13 cellular contexts compared by ENCODE assay signal in the genomic region with DNA sequence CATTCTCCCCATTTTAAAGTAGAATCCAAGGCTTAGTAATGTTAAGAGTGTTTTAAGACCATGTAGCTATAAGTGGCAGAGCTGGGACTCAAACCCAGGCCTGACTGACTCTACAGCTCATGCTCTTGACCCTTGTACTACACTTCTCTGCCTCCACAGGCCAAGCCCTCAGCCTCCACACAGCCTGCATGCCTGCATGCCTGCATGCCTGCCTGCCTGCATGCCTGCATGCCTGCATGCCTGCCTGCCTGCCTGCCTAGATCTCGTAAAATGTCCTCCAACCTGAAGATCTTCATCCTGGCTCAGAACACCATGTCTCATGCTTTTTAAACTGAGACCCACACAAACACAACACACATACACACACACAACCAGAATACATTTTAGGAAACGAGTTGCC. TPM values are rescaled to one million over a fixed set of nuclear protein-coding genes. Genes with fewer than 3 reads are reported as not detected.
DNase-seq lines count a peak whose midpoint lies in the region; ATAC-seq and TF ChIP-seq lines count a peak whose summit lies in the region.
"Had no signal": no experiment of that assay in that cellular context is flagged by ENCODE, and none has a peak within 500 bp of the region (broad histone marks: within the 10 kb centered on the region; RNA-seq: fewer than 3 reads in every experiment).

No MANE protein-coding gene starts in this region.

- no peaks in the 10 kb centered on the region for H3K9me3 ChIP-seq in T-helper 17 cell (ENCODE audit: control insufficient read depth, low read length, poor library complexity, severe bottlenecking)
- H3K9me3 ChIP-seq: A549, psoas muscle, tibial artery had no signal

- peaks cover 99% of the 10 kb centered on the region for H3K4me1 Mint-ChIP-seq in activated CD4-positive, alpha-beta T cell treated with anti-CD3 and anti-CD28 coated beads, Interleukin-2, amount 10 ng/mL, durations not matched to agents 7 days and 5 days
- peaks cover 91% of the 10 kb centered on the region for H3K4me1 Mint-ChIP-seq in T-helper 17 cell
- peaks cover 100% of the 10 kb centered on the region for H3K4me1 Mint-ChIP-seq in stimulated activated naive CD8-positive, alpha-beta T cell treated with anti-CD3 and anti-CD28 coated beads, Interleukin-15, amount 100 ng/mL, for 72 hours

- POLR2A ChIA-PET in activated CD4-positive, alpha-beta T cell treated with anti-CD3 and anti-CD28 coated beads, Interleukin-2, amount 10 ng/mL, durations not matched to agents 7 days and 5 days (lab: Charles Lee), result no interaction called here
- POLR2A ChIA-PET in GM10248 (lab: Yijun Ruan, JAX), result interaction anchor here (1.1 to 1.4 kb wide), 2 partner anchors 19 to 48 kb away, joined by 3 to 4 read pairs; partner anchors contain the start of genes CCDC157, SF3A1 and TBC1D10A

- H3K9me3 Mint-ChIP-seq in activated CD4-positive, alpha-beta T cell treated with anti-CD3 and anti-CD28 coated beads, Interleukin-2, amount 10 ng/mL, durations not matched to agents 7 days and 5 days, result no peaks in the 10 kb centered on the region
- H3K9me3 Mint-ChIP-seq in stimulated activated naive CD8-positive, alpha-beta T cell treated with anti-CD3 and anti-CD28 coated beads, Interleukin-15, amount 100 ng/mL, for 72 hours, result no peaks in the 10 kb centered on the region

- TF ChIP-seq CTCF in GM10248 (IDR thresholded peaks at IDR 0.05; ENCODE audit: control extremely low read depth, extremely low read depth, low read depth, missing control alignments), result no peak

- DNase-seq in activated CD4-positive, alpha-beta T cell treated with anti-CD3 and anti-CD28 coated beads, Interleukin-2, amount 10 ng/mL, durations not matched to agents 7 days and 5 days, result no peak
- no peak for DNase-seq in activated CD4-positive, alpha-beta T cell treated with anti-CD3 and anti-CD28 coated beads, Interleukin-2, amount 50 U/mL, for 4 hours
- DNase-seq in T-helper 17 cell (no peak), islet precursor cell (peak; percentile 71), GM10248 (ENCODE audit: extremely low spot score) (no peak), NCI-H1105 treated with DMSO at 0.1 percent for 48 hours (lab: John Stamatoyannopoulos, UW) (no peak), RKO (ENCODE audit: low spot score) (no peak)
- no peak for DNase-seq in stimulated activated naive CD8-positive, alpha-beta T cell treated with anti-CD3 and anti-CD28 coated beads, Interleukin-15, amount 100 ng/mL, for 72 hours
- DNase-seq: NCI-H2029, psoas muscle, tibial artery had no signal

- H3K27ac Mint-ChIP-seq in activated CD4-positive, alpha-beta T cell treated with anti-CD3 and anti-CD28 coated beads, Interleukin-2, amount 10 ng/mL, durations not matched to agents 7 days and 5 days, result peak overlapping the region; percentile 92
- peak overlapping the region; percentile 86 for H3K27ac Mint-ChIP-seq in T-helper 17 cell
- H3K27ac Mint-ChIP-seq in stimulated activated naive CD8-positive, alpha-beta T cell treated with anti-CD3 and anti-CD28 coated beads, Interleukin-15, amount 100 ng/mL, for 72 hours, result peak overlapping the region; percentile 35 to 90

- ATAC-seq in T-helper 17 cell, result no peak
- no peak for ATAC-seq in stimulated activated naive CD8-positive, alpha-beta T cell treated with anti-CD3 and anti-CD28 coated beads, Interleukin-15, amount 100 ng/mL, for 72 hours
- ATAC-seq: A549, K562 had no signal

- H3K36me3 Mint-ChIP-seq in activated CD4-positive, alpha-beta T cell treated with anti-CD3 and anti-CD28 coated beads, Interleukin-2, amount 10 ng/mL, durations not matched to agents 7 days and 5 days (ENCODE audit: low read depth), result peaks cover 69% of the 10 kb centered on the region
- H3K36me3 Mint-ChIP-seq in T-helper 17 cell (ENCODE audit: low read depth), result peaks cover 6% of the 10 kb centered on the region

- CTCF ChIA-PET in activated CD4-positive, alpha-beta T cell treated with anti-CD3 and anti-CD28 coated beads, Interleukin-2, amount 10 ng/mL, durations not matched to agents 7 days and 5 days (lab: Charles Lee), result interaction anchor here (0.8 to 15.7 kb wide), 6 partner anchors 11 to 80 kb away, joined by 3 to 138 read pairs (median 4); partner anchors contain the start of genes CASTOR1 and RNF215
- CTCF ChIA-PET in GM10248 (lab: Yijun Ruan, JAX), result interaction anchor here (0.9 to 22.3 kb wide), 6 partner anchors 11 to 60 kb away, joined by 3 to 268 read pairs (median 7); partner anchors contain the start of gene CASTOR1

- H3K4me3 Mint-ChIP-seq in activated CD4-positive, alpha-beta T cell treated with anti-CD3 and anti-CD28 coated beads, Interleukin-2, amount 10 ng/mL, durations not matched to agents 7 days and 5 days, result peak overlapping the region; percentile 20
- H3K4me3 Mint-ChIP-seq in T-helper 17 cell, result peak overlapping the region; percentile 85
- H3K4me3 Mint-ChIP-seq in stimulated activated naive CD8-positive, alpha-beta T cell treated with anti-CD3 and anti-CD28 coated beads, Interleukin-15, amount 100 ng/mL, for 72 hours, result peak overlapping the region in 1 of 2 donors; percentile 27

- no peaks in the 10 kb centered on the region for H3K27me3 Mint-ChIP-seq in activated CD4-positive, alpha-beta T cell treated with anti-CD3 and anti-CD28 coated beads, Interleukin-2, amount 10 ng/mL, durations not matched to agents 7 days and 5 days
- no peaks in the 10 kb centered on the region for H3K27me3 Mint-ChIP-seq in T-helper 17 cell
- H3K27me3 Mint-ChIP-seq in stimulated activated naive CD8-positive, alpha-beta T cell treated with anti-CD3 and anti-CD28 coated beads, Interleukin-15, amount 100 ng/mL, for 72 hours, result no peaks in the 10 kb centered on the region

RNA-seq across cellular contexts. Expression of gene TBC1D10A, which starts 18.6 kb away (rescaled TPM):
- 10 to 100 TPM; 45.5 to 47.6 TPM for total RNA-seq in activated CD4-positive, alpha-beta T cell treated with anti-CD3 and anti-CD28 coated beads, Interleukin-2, amount 10 ng/mL, durations not matched to agents 7 days and 5 days
- 10 to 100 TPM; 46.9 to 63.1 TPM for total RNA-seq in T-helper 17 cell

RNA-seq across cellular contexts. Expression of gene CASTOR1, which starts 18.8 kb away (rescaled TPM):
- 10 to 100 TPM; 16.7 to 20.0 TPM for total RNA-seq in activated CD4-positive, alpha-beta T cell treated with anti-CD3 and anti-CD28 coated beads, Interleukin-2, amount 10 ng/mL, durations not matched to agents 7 days and 5 days
- total RNA-seq in T-helper 17 cell, result 10 to 100 TPM; 10.6 to 12.4 TPM

RNA-seq across cellular contexts. Expression of gene OSM, which starts 41.4 kb away (rescaled TPM):
- 10 to 100 TPM; 74.7 to 80.5 TPM for total RNA-seq in activated CD4-positive, alpha-beta T cell treated with anti-CD3 and anti-CD28 coated beads, Interleukin-2, amount 10 ng/mL, durations not matched to agents 7 days and 5 days
- total RNA-seq in T-helper 17 cell, result 10 to 100 TPM; 29.1 to 35.2 TPM
- total RNA-seq: K562 had no signal

RNA-seq across cellular contexts. Expression of gene SF3A1, which starts 48.6 kb away (rescaled TPM):
- 100 to 1,000 TPM; 247 to 279 TPM for total RNA-seq in activated CD4-positive, alpha-beta T cell treated with anti-CD3 and anti-CD28 coated beads, Interleukin-2, amount 10 ng/mL, durations not matched to agents 7 days and 5 days
- total RNA-seq in T-helper 17 cell, result 100 to 1,000 TPM; 317 to 372 TPM

RNA-seq across cellular contexts. Expression of gene CCDC157, which starts 48.7 kb away (rescaled TPM):
- total RNA-seq in activated CD4-positive, alpha-beta T cell treated with anti-CD3 and anti-CD28 coated beads, Interleukin-2, amount 10 ng/mL, durations not matched to agents 7 days and 5 days, result 1 to 10 TPM; 3.5 to 4.3 TPM
- total RNA-seq in T-helper 17 cell, result 1 to 10 TPM; 6.7 to 9.4 TPM
